ENCODE assay signal across 8 cellular contexts in genomic region chr9:121744002-121744686, GRCh38.
A peak's percentile ranks its signal among the peaks of the same experiment; 100 is the strongest.
DNase-seq lines count a peak whose midpoint lies in the region; ATAC-seq and TF ChIP-seq lines count a peak whose summit lies in the region.

No MANE protein-coding gene starts in this region.

- CTCF ChIA-PET in Calu3 (lab: Charles Lee) = interaction anchor here (1.0 to 2.4 kb wide), 4 partner anchors 9 to 232 kb away, joined by 3 to 12 read pairs (median 4); no protein-coding TSS in a partner anchor

- peak overlapping the region; percentile 61 for H3K27ac ChIP-seq in epithelial cell of prostate
- H3K27ac ChIP-seq in upper lobe of right lung = peak overlapping the region; percentile 65

- H3K4me3 ChIP-seq in H7 (ENCODE audit: insufficient read depth, low read depth, low read length) (no peak overlapping the region), upper lobe of right lung (peak overlapping the region; percentile 48)

- peaks cover 70% of the 10 kb centered on the region for H3K4me1 ChIP-seq in upper lobe of right lung

- H3K27ac Mint-ChIP-seq in Calu3 (ENCODE audit: unreplicated experiment) = no peak overlapping the region

- intact Hi-C loops in Calu3 (cut with micrococcal nuclease; ENCODE audit: unreplicated experiment) = loop anchor here (2.0 to 5.0 kb wide), 2 partner anchors 233 to 249 kb away; no protein-coding TSS in a partner anchor
- intact Hi-C loops in upper lobe of right lung (cut with DNase I) = no loop called here

- no peaks in the 10 kb centered on the region for H3K9me3 ChIP-seq in upper lobe of right lung

- H3K36me3 ChIP-seq in H7 (replicated peaks; ENCODE audit: control insufficient read depth, insufficient read depth, low read length) = no peaks in the 10 kb centered on the region
- no peaks in the 10 kb centered on the region for H3K36me3 ChIP-seq in upper lobe of right lung

- DNase-seq in Calu3 (peak; percentile 68), H7 (peak; percentile 83), SW480 (ENCODE audit: low spot score) (peak; percentile 78), epithelial cell of prostate (ENCODE audit: low read depth, low spot score) (no peak), mucosa of gallbladder (ENCODE audit: low spot score) (peak; percentile 69), upper lobe of right lung (peak; percentile 77), NCI-H446 treated with DMSO at 0.1 percent for 48 hours (lab: John Stamatoyannopoulos, UW) (no peak)

- peaks cover 33% of the 10 kb centered on the region for H3K4me1 Mint-ChIP-seq in Calu3 (ENCODE audit: low read depth, unreplicated experiment)

- no peak overlapping the region for H3K4me3 Mint-ChIP-seq in Calu3 (ENCODE audit: low read depth, unreplicated experiment)

- peaks cover 16% of the 10 kb centered on the region for H3K36me3 Mint-ChIP-seq in Calu3 (ENCODE audit: insufficient read depth, unreplicated experiment)

- peak; percentile 27 for TF ChIP-seq CTCF in Calu3 (IDR thresholded peaks at IDR 0.05; ENCODE audit: unreplicated experiment)
- TF ChIP-seq CTCF in upper lobe of right lung (IDR thresholded peaks at IDR 0.05) = peak; percentile 46

- H3K9me3 Mint-ChIP-seq in Calu3 (ENCODE audit: low read depth, unreplicated experiment) = no peaks in the 10 kb centered on the region

- BruUV-seq in Calu3 (replicated peaks; lab: Mats Ljungman, UMichigan) = TSS peak; percentile 26

- no peaks in the 10 kb centered on the region for H3K27me3 Mint-ChIP-seq in Calu3 (ENCODE audit: unreplicated experiment)

- ATAC-seq in upper lobe of right lung (peak; percentile 63), HG03565 (IDR thresholded peaks at IDR 0.05; ENCODE audit: unreplicated experiment) (no peak)

- no peaks in the 10 kb centered on the region for H3K27me3 ChIP-seq in H7 (ENCODE audit: control insufficient read depth, insufficient read depth, low read length)
- H3K27me3 ChIP-seq in upper lobe of right lung = no peaks in the 10 kb centered on the region

Comparison
In these comparisons a context has a peak if more than half of its experiments do, and no peak if none do; other contexts are left out.
1. DNase-seq: peak in Calu3 (single experiment), H7 (single experiment), SW480 (single experiment), mucosa of gallbladder (single experiment) and upper lobe of right lung (single experiment); none in epithelial cell of prostate (single experiment) and NCI-H446 treated with DMSO at 0.1 percent for 48 hours (single experiment).